Comparison of ENCODE assay signal across 1 cellular context in genomic region chr14:104644236-104644635, GRCh38.
A peak's percentile ranks its signal among the peaks of the same experiment; 100 is the strongest.
TF ChIP-seq lines count a peak whose summit lies in the region.

No MANE protein-coding gene starts in this region.

TF ChIP-seq in HepG2, 621 proteins besides CTCF, POLR2A, EP300 and RAD21:
- TF ChIP-seq ZNF687 (CRISPR knock-in tag; IDR thresholded peaks at IDR 0.05): peak; percentile 23; the same call in 1 of the 2 replicates
- TF ChIP-seq ZNF776 (CRISPR knock-in tag; IDR thresholded peaks at IDR 0.05): no peak
- no peak for TF ChIP-seq JUND (CRISPR knock-in tag; IDR thresholded peaks at IDR 0.05)
- no peak for TF ChIP-seq GABPB1 (CRISPR knock-in tag; IDR thresholded peaks at IDR 0.05)
- no peak for TF ChIP-seq ZNF326 (CRISPR knock-in tag; IDR thresholded peaks at IDR 0.05; ENCODE audit: borderline replicate concordance)
- TF ChIP-seq ZFP36L2 (CRISPR knock-in tag; IDR thresholded peaks at IDR 0.05): no peak
- no peak for TF ChIP-seq MZF1 (CRISPR knock-in tag; IDR thresholded peaks at IDR 0.05; ENCODE audit: borderline replicate concordance)
TF ChIP-seq in HepG2: peak in this region for 1.
